1 cellular context compared by ENCODE assay signal in genomic region chr10:47339759-47340612, GRCh38.
TF ChIP-seq lines count a peak whose summit lies in the region.

No MANE protein-coding gene starts in this region.

TF ChIP-seq in GM23338, 12 proteins besides CTCF, POLR2A, EP300 and RAD21 (continued from another document):
- TF ChIP-seq ZNF462 (CRISPR knock-in tag; IDR thresholded peaks at IDR 0.05), result no peak
- TF ChIP-seq JUNB (IDR thresholded peaks at IDR 0.05; ENCODE audit: unreplicated experiment), result no peak
- no peak for TF ChIP-seq ETS1 (IDR thresholded peaks at IDR 0.05)
- TF ChIP-seq EZH2phosphoT487 (IDR thresholded peaks at IDR 0.05; ENCODE audit: unreplicated experiment), result no peak
- no peak for TF ChIP-seq STAT1 (IDR thresholded peaks at IDR 0.05; ENCODE audit: unreplicated experiment)
- no peak for TF ChIP-seq POLR2AphosphoS5 (IDR thresholded peaks at IDR 0.05; ENCODE audit: low read depth)
- no peak for TF ChIP-seq CREB1 (CRISPR knock-in tag; IDR thresholded peaks at IDR 0.05; ENCODE audit: low read depth)
